8 cellular contexts compared by ENCODE assay signal in genomic region chr12:71440393-71441349, GRCh38. TPM values are rescaled to one million over a fixed set of nuclear protein-coding genes. Genes with fewer than 3 reads are reported as not detected.
A peak's percentile ranks its signal among the peaks of the same experiment; 100 is the strongest.
DNase-seq lines count a peak whose midpoint lies in the region; ATAC-seq, FAIRE-seq and TF ChIP-seq lines count a peak whose summit lies in the region.

No MANE protein-coding gene starts in this region.

- no peaks in the 10 kb centered on the region for H3K9me3 ChIP-seq in keratinocyte (ENCODE audit: control insufficient read depth, low read depth, low read length)

- H3K4me3 Mint-ChIP-seq in activated naive CD4-positive, alpha-beta T cell treated with anti-CD3 and anti-CD28 coated beads for 36 hours: peak overlapping the region; percentile 74
- peak overlapping the region; percentile 80 for H3K4me3 Mint-ChIP-seq in activated naive CD8-positive, alpha-beta T cell
- H3K4me3 Mint-ChIP-seq in stimulated activated naive B cell treated with anti-CD40 and anti-IgM and Interleukin-4, amounts not matched to agents 10 μg/mL and 1 μg/mL and 100 μg/mL, for 72 hours: peak overlapping the region; percentile 88 to 89

- TF ChIP-seq CTCF in keratinocyte (optimal IDR thresholded peaks at IDR 0.05 in 1 of 3, IDR thresholded peaks at IDR 0.05 in 1 of 3, conservative IDR thresholded peaks at IDR 0.05 in 1 of 3; ENCODE audit: extremely low read depth in 1 of 3, insufficient read depth in 2 of 3, low read length in 3 of 3): no peak

- H3K36me3 Mint-ChIP-seq in activated naive CD4-positive, alpha-beta T cell treated with anti-CD3 and anti-CD28 coated beads for 36 hours (ENCODE audit: low read depth): peaks cover 2% of the 10 kb centered on the region
- H3K36me3 Mint-ChIP-seq in activated naive CD8-positive, alpha-beta T cell: peaks cover 1% of the 10 kb centered on the region
- peaks cover 8 to 12% of the 10 kb centered on the region in 2 donors for H3K36me3 Mint-ChIP-seq in stimulated activated naive B cell treated with anti-CD40 and anti-IgM and Interleukin-4, amounts not matched to agents 10 μg/mL and 1 μg/mL and 100 μg/mL, for 72 hours

- peaks cover 53% of the 10 kb centered on the region for H3K27me3 Mint-ChIP-seq in activated naive CD4-positive, alpha-beta T cell treated with anti-CD3 and anti-CD28 coated beads for 36 hours (ENCODE audit: low read depth)
- H3K27me3 Mint-ChIP-seq in activated naive CD8-positive, alpha-beta T cell: peaks cover 42% of the 10 kb centered on the region
- H3K27me3 Mint-ChIP-seq in stimulated activated naive B cell treated with anti-CD40 and anti-IgM and Interleukin-4, amounts not matched to agents 10 μg/mL and 1 μg/mL and 100 μg/mL, for 72 hours: peaks cover 40 to 50% of the 10 kb centered on the region in 2 donors

- ATAC-seq in HG03354 (IDR thresholded peaks at IDR 0.05; ENCODE audit: poor library complexity, severe bottlenecking, unreplicated experiment) (peak; percentile 74), HG03095 (IDR thresholded peaks at IDR 0.05; ENCODE audit: unreplicated experiment) (no peak)
- ATAC-seq in stimulated activated naive B cell treated with anti-CD40 and anti-IgM and Interleukin-4, amounts not matched to agents 10 μg/mL and 1 μg/mL and 100 μg/mL, for 72 hours (replicated peaks): peak; percentile 83 to 88

- dilution Hi-C loops in keratinocyte (cut with MboI; ENCODE audit: extremely low pct_ligation_motif_present, low sequenced_read_pairs): no loop called here

- peaks cover 18% of the 10 kb centered on the region for H3K4me1 Mint-ChIP-seq in activated naive CD4-positive, alpha-beta T cell treated with anti-CD3 and anti-CD28 coated beads for 36 hours (ENCODE audit: low read depth)
- H3K4me1 Mint-ChIP-seq in activated naive CD8-positive, alpha-beta T cell (ENCODE audit: low read depth): peaks cover 23% of the 10 kb centered on the region
- H3K4me1 Mint-ChIP-seq in stimulated activated naive B cell treated with anti-CD40 and anti-IgM and Interleukin-4, amounts not matched to agents 10 μg/mL and 1 μg/mL and 100 μg/mL, for 72 hours: peaks cover 21 to 36% of the 10 kb centered on the region in 2 donors

- H3K4me1 ChIP-seq in keratinocyte (ENCODE audit: control insufficient read depth, extremely low read depth, insufficient read depth, low read length): peaks cover 14% of the 10 kb centered on the region

- FAIRE-seq in keratinocyte (lab: Jason Lieb, UNC): no peak

- peaks cover 57% of the 10 kb centered on the region for H3K27me3 ChIP-seq in keratinocyte (ENCODE audit: control insufficient read depth, extremely low read depth, insufficient read depth, low read length)

- no peak overlapping the region for H3K27ac ChIP-seq in keratinocyte (ENCODE audit: control insufficient read depth, insufficient read depth, low read length)

- peaks cover 19% of the 10 kb centered on the region for H3K9me3 Mint-ChIP-seq in activated naive CD4-positive, alpha-beta T cell treated with anti-CD3 and anti-CD28 coated beads for 36 hours
- H3K9me3 Mint-ChIP-seq in activated naive CD8-positive, alpha-beta T cell (ENCODE audit: low read depth): peaks cover 12% of the 10 kb centered on the region
- H3K9me3 Mint-ChIP-seq in stimulated activated naive B cell treated with anti-CD40 and anti-IgM and Interleukin-4, amounts not matched to agents 10 μg/mL and 1 μg/mL and 100 μg/mL, for 72 hours: peaks cover 12 to 15% of the 10 kb centered on the region in 2 donors

- H3K9ac ChIP-seq in keratinocyte (ENCODE audit: control insufficient read depth, extremely low read depth, insufficient read depth, low read length): no peak overlapping the region

- no peaks in the 10 kb centered on the region for H3K36me3 ChIP-seq in keratinocyte (ENCODE audit: control insufficient read depth in 2 of 2, extremely low read depth in 1 of 2, insufficient read depth in 2 of 2, low read length in 2 of 2)

- no peaks in the 10 kb centered on the region for H4K20me1 ChIP-seq in keratinocyte (ENCODE audit: control insufficient read depth, extremely low read depth, insufficient read depth, low read length)

- H3K4me2 ChIP-seq in keratinocyte (ENCODE audit: control insufficient read depth, extremely low read depth, insufficient read depth, low read depth, low read length): peak overlapping the region; percentile 62

- intact Hi-C loops in activated naive CD4-positive, alpha-beta T cell treated with anti-CD3 and anti-CD28 coated beads for 36 hours (cut with micrococcal nuclease): no loop called here

- H3K4me3 ChIP-seq in keratinocyte (ENCODE audit: control insufficient read depth in 2 of 3, extremely low read depth in 1 of 3, insufficient read depth in 2 of 3, low read depth in 1 of 3, low read length in 3 of 3): peak overlapping the region in 2 of 3 experiments; percentile 20 to 29

- H3K27ac Mint-ChIP-seq in activated naive CD4-positive, alpha-beta T cell treated with anti-CD3 and anti-CD28 coated beads for 36 hours: no peak overlapping the region
- H3K27ac Mint-ChIP-seq in activated naive CD8-positive, alpha-beta T cell: no peak overlapping the region
- peak overlapping the region; percentile 75 for H3K27ac Mint-ChIP-seq in stimulated activated naive B cell treated with anti-CD40 and anti-IgM and Interleukin-4, amounts not matched to agents 10 μg/mL and 1 μg/mL and 100 μg/mL, for 72 hours

- no peak overlapping the region for H2AFZ ChIP-seq in keratinocyte (ENCODE audit: control insufficient read depth, low read length)

- DNase-seq in activated naive CD4-positive, alpha-beta T cell treated with anti-CD3 and anti-CD28 coated beads for 36 hours: peak; percentile 11
- DNase-seq in activated naive CD4-positive, alpha-beta T cell (lab: John Stamatoyannopoulos, UW): no peak
- DNase-seq in keratinocyte (ENCODE audit: low read depth, low spot score): no peak
- DNase-seq in stimulated activated naive B cell treated with anti-CD40 and anti-IgM and Interleukin-4, amounts not matched to agents 10 μg/mL and 1 μg/mL and 100 μg/mL, for 72 hours: peak; percentile 52
- no peak for DNase-seq in stimulated activated CD4-positive, alpha-beta T cell treated with anti-CD3 and anti-CD28 coated beads, Interleukin-4, amount 100 ng/mL, for 1 hour

- H3K79me2 ChIP-seq in keratinocyte (ENCODE audit: control insufficient read depth, insufficient read depth, low read length): no peaks in the 10 kb centered on the region

- CTCF ChIA-PET in activated naive CD4-positive, alpha-beta T cell treated with anti-CD3 and anti-CD28 coated beads for 36 hours (lab: Charles Lee): interaction anchor here (0.6 kb wide), 1 partner anchor 70 kb away, joined by 3 read pairs; no protein-coding TSS in a partner anchor

- no peaks in the 10 kb centered on the region for H3K9me1 ChIP-seq in keratinocyte (ENCODE audit: control insufficient read depth, extremely low read depth, insufficient read depth, low read length)

RNA-seq across cellular contexts. Expression of gene LGR5, which starts 1.1 kb away (rescaled TPM):
- not detected for total RNA-seq in activated naive CD4-positive, alpha-beta T cell treated with anti-CD3 and anti-CD28 coated beads for 36 hours
- polyA plus RNA-seq in keratinocyte: 0.05 to 0.19 TPM (median 0.05 TPM) in 3 replicates
- not detected for polyA plus RNA-seq in keratinocyte (2011; ENCODE audit: low read depth)
- 0.03 and 0.04 TPM in 2 replicates for polyA plus RNA-seq in keratinocyte (2011; cell fraction: cytosol; rRNA removed)
- 0.31 and 0.37 TPM in 2 replicates for polyA plus RNA-seq in keratinocyte (2011; cell fraction: nucleus; rRNA removed)
- 0.06 and 0.07 TPM in 2 replicates for polyA plus RNA-seq in keratinocyte (2012; ENCODE audit: low replicate concordance)
- polyA minus RNA-seq in keratinocyte: 0.10 TPM in 1 of 3 replicates, not detected in the others
- not detected for polyA minus RNA-seq in keratinocyte (2011; cell fraction: cytosol; rRNA and poly(A)+ RNA removed)
- 0.21 and 0.54 TPM in 2 replicates for polyA minus RNA-seq in keratinocyte (2011; cell fraction: nucleus; rRNA and poly(A)+ RNA removed)

Comparison
In these comparisons a context has a peak if more than half of its experiments do, and no peak if none do; other contexts are left out.
1. DNase-seq: peak in activated naive CD4-positive, alpha-beta T cell treated with anti-CD3 and anti-CD28 coated beads for 36 hours (single experiment) and stimulated activated naive B cell treated with anti-CD40 and anti-IgM and Interleukin-4, amounts not matched to agents 10 μg/mL and 1 μg/mL and 100 μg/mL, for 72 hours (single experiment); none in activated naive CD4-positive, alpha-beta T cell (0 of 4), keratinocyte (single experiment) and stimulated activated CD4-positive, alpha-beta T cell treated with anti-CD3 and anti-CD28 coated beads, Interleukin-4, amount 100 ng/mL, for 1 hour (single experiment).
2. Peak in every context shown above with its lines, with median percentiles within 50 percentile points of each other: H3K4me3 Mint-ChIP-seq.